In the genomic region with DNA sequence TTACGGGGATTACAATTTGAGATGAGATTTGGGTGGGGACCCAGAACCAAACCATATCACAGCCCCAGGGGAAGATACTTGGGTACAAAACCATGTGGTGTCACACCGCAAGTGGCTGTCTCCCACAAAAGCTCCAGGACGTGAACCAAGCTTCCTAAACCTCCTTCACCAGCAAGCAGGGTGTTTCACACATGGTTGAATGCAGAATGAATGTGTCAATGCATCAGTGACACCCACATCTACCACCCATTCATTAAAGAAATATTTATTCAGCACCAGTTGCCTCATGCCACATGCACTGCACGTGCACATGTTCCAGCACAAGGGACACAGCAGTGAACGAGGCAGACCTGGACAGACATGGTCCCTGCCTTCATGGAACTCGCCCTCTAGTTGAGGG, we compare ENCODE assay signal across 32 cellular contexts.
"Had no signal": no experiment of that assay in that cellular context is flagged by ENCODE, and none has a peak within 500 bp of the region (broad histone marks: within the 10 kb centered on the region; RNA-seq: fewer than 3 reads in every experiment).

No MANE protein-coding gene starts in this region.

- ATAC-seq: activated CD8-positive, alpha-beta memory T cell treated with anti-CD3 and anti-CD28 coated beads, Interleukin-2, amount 10 ng/mL, durations not matched to agents 7 days and 5 days; activated naive CD8-positive, alpha-beta T cell treated with anti-CD3 and anti-CD28 coated beads, Interleukin-2, amount 50 U/mL, for 24 hours; Panc1 had no signal

- H3K4me3 Mint-ChIP-seq: activated CD4-positive, alpha-beta memory T cell treated with anti-CD3 and anti-CD28 coated beads, Interleukin-2, amount 10 ng/mL, durations not matched to agents 7 days and 5 days; activated CD8-positive, alpha-beta memory T cell treated with anti-CD3 and anti-CD28 coated beads, Interleukin-2, amount 10 ng/mL, durations not matched to agents 7 days and 5 days; activated naive CD4-positive, alpha-beta T cell treated with anti-CD3 and anti-CD28 coated beads, Interleukin-2, amount 10 ng/mL, durations not matched to agents 7 days and 5 days; activated naive CD8-positive, alpha-beta T cell; activated naive CD8-positive, alpha-beta T cell treated with anti-CD3 and anti-CD28 coated beads, Interleukin-2, amount 50 U/mL, for 24 hours; brain had no signal

- DNase-seq: activated CD4-positive, alpha-beta memory T cell treated with anti-CD3 and anti-CD28 coated beads, Interleukin-2, amount 10 ng/mL, durations not matched to agents 7 days and 5 days; activated CD4-positive, alpha-beta T cell treated with anti-CD3 and anti-CD28 coated beads for 1 hour; activated CD4-positive, alpha-beta T cell treated with anti-CD3 and anti-CD28 coated beads for 48 hours; activated CD4-positive, CD25-positive, alpha-beta regulatory T cell; activated CD8-positive, alpha-beta memory T cell treated with anti-CD3 and anti-CD28 coated beads for 24 hours; activated CD8-positive, alpha-beta memory T cell treated with anti-CD3 and anti-CD28 coated beads, Interleukin-2, amount 10 ng/mL, durations not matched to agents 7 days and 5 days; activated CD8-positive, alpha-beta memory T cell treated with anti-CD3 and anti-CD28 coated beads, Interleukin-2, amount 50 U/mL, for 48 hours; activated effector memory CD4-positive, alpha-beta T cell treated with Interleukin-2 at 50 U/mL for 16 hours; activated naive CD4-positive, alpha-beta T cell treated with anti-CD3 and anti-CD28 coated beads, Interleukin-2, amount 10 ng/mL, durations not matched to agents 7 days and 5 days; activated naive CD8-positive, alpha-beta T cell treated with anti-CD3 and anti-CD28 coated beads, Interleukin-2, amount 50 U/mL, for 24 hours; activated T-cell treated with anti-CD3 and anti-CD28 coated beads, Interleukin-2, amount 50 U/mL, for 48 hours; anterior cingulate cortex; caudate nucleus; Karpas-422; NCI-H1105; NCI-H1417 treated with DMSO at 0.1 percent for 48 hours; NCI-H187 treated with DMSO at 0.1 percent for 48 hours; NCI-H2081; NCI-H2171 treated with DMSO at 0.1 percent for 48 hours; NCI-H2227 treated with DMSO at 0.1 percent for 48 hours; NCI-H446; NCI-H524; NCI-H69; NCI-H82; SHP77; SJCRH30; T1000; WERI-Rb-1 had no signal

- H3K4me1 ChIP-seq: SJCRH30 had no signal

- H3K9me3 ChIP-seq: SJCRH30 had no signal

- H3K9me3 Mint-ChIP-seq: activated CD4-positive, alpha-beta memory T cell treated with anti-CD3 and anti-CD28 coated beads, Interleukin-2, amount 10 ng/mL, durations not matched to agents 7 days and 5 days; activated naive CD4-positive, alpha-beta T cell treated with anti-CD3 and anti-CD28 coated beads, Interleukin-2, amount 10 ng/mL, durations not matched to agents 7 days and 5 days; activated naive CD8-positive, alpha-beta T cell treated with anti-CD3 and anti-CD28 coated beads, Interleukin-2, amount 50 U/mL, for 24 hours had no signal

- H3K27ac Mint-ChIP-seq: activated CD4-positive, alpha-beta memory T cell treated with anti-CD3 and anti-CD28 coated beads, Interleukin-2, amount 10 ng/mL, durations not matched to agents 7 days and 5 days; activated CD8-positive, alpha-beta memory T cell treated with anti-CD3 and anti-CD28 coated beads, Interleukin-2, amount 10 ng/mL, durations not matched to agents 7 days and 5 days; activated naive CD4-positive, alpha-beta T cell treated with anti-CD3 and anti-CD28 coated beads, Interleukin-2, amount 10 ng/mL, durations not matched to agents 7 days and 5 days; activated naive CD8-positive, alpha-beta T cell; activated naive CD8-positive, alpha-beta T cell treated with anti-CD3 and anti-CD28 coated beads, Interleukin-2, amount 50 U/mL, for 24 hours; brain had no signal

- H3K4me3 ChIP-seq: SJCRH30, SK-N-MC had no signal

- H3K4me1 Mint-ChIP-seq: activated CD4-positive, alpha-beta memory T cell treated with anti-CD3 and anti-CD28 coated beads, Interleukin-2, amount 10 ng/mL, durations not matched to agents 7 days and 5 days; activated CD8-positive, alpha-beta memory T cell treated with anti-CD3 and anti-CD28 coated beads, Interleukin-2, amount 10 ng/mL, durations not matched to agents 7 days and 5 days; activated naive CD4-positive, alpha-beta T cell treated with anti-CD3 and anti-CD28 coated beads, Interleukin-2, amount 10 ng/mL, durations not matched to agents 7 days and 5 days; activated naive CD8-positive, alpha-beta T cell treated with anti-CD3 and anti-CD28 coated beads, Interleukin-2, amount 50 U/mL, for 24 hours had no signal

- H3K36me3 Mint-ChIP-seq: activated CD8-positive, alpha-beta memory T cell treated with anti-CD3 and anti-CD28 coated beads, Interleukin-2, amount 10 ng/mL, durations not matched to agents 7 days and 5 days; activated naive CD4-positive, alpha-beta T cell treated with anti-CD3 and anti-CD28 coated beads, Interleukin-2, amount 10 ng/mL, durations not matched to agents 7 days and 5 days; activated naive CD8-positive, alpha-beta T cell; brain had no signal

- H3K36me3 ChIP-seq: SJCRH30, WERI-Rb-1 had no signal

- H3K27me3 ChIP-seq: SJCRH30 had no signal

- H3K27ac ChIP-seq: SJCRH30, SK-N-MC, WERI-Rb-1 had no signal
